8 cellular contexts compared by ENCODE assay signal in the genomic region with DNA sequence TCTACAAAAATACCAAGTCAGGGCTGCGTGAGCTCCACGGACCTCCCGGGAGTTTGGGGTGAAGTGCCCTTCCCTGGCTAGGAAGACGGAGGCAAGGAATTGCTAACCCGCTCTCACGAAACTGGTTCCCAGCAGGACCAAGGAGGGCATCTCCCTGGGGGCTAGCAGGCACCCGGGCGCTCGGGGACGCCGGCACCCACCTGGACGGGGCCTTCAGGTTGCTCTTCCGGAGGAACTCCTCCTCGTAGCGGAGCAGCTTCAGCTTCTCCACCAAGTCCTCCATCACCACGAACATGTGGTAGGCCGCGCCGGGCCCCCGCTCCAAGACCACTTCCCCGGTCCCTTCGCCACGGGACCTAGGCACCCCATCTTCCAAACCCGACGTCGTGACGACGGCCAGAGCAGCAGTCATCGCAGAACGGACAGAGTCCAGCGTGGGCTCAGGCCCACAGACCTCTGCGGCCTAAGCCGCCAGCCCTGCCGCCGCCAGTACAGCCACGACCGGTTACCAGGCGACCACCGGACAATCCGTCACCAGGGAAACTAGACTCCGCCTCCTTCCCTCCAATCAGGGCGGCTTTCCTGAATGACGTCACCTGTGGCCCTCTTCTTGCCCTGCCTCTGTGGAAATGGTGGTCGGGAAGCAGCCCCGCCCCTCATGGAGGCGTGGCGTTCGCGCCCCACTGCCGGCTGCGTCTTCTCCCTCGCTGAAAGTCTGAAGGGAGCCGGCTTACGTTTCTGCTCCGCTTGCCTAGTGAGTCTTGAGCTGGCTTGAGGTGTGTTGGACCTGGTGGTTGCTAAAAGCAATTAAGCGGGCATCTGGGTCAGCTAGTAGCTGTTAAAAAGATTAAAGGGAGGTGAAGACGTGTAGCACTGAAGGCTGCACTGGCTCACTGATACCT. TPM values are rescaled to one million over a fixed set of nuclear protein-coding genes. Genes with fewer than 3 reads are reported as not detected.
A peak's percentile ranks its signal among the peaks of the same experiment; 100 is the strongest.
DNase-seq lines count a peak whose midpoint lies in the region; ATAC-seq and TF ChIP-seq lines count a peak whose summit lies in the region.

A gene with protein sequence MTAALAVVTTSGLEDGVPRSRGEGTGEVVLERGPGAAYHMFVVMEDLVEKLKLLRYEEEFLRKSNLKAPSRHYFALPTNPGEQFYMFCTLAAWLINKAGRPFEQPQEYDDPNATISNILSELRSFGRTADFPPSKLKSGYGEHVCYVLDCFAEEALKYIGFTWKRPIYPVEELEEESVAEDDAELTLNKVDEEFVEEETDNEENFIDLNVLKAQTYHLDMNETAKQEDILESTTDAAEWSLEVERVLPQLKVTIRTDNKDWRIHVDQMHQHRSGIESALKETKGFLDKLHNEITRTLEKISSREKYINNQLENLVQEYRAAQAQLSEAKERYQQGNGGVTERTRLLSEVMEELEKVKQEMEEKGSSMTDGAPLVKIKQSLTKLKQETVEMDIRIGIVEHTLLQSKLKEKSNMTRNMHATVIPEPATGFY (minus strand): TSS at position 514 of the 902 bp plus-strand sequence. CDS start 102 bp downstream, at position 412.

- H3K14ac ChIP-seq in trophoblast cell (ENCODE audit: low read length), result peak within 1 kb of the TSS; percentile 1

- peaks cover 6% of the 10 kb centered on the region for H3K36me3 Mint-ChIP-seq in T-cell

- intact Hi-C loops in cardiac septum (cut with DNase I), result loop anchor here (5.0 to 10.0 kb wide), 2 partner anchors 130 to 267 kb away; a partner anchor contains a TSS
- intact Hi-C loops in transverse colon (cut with DNase I; ENCODE audit: low total_unique reads), result no loop called here

- in situ Hi-C loops in transverse colon (cut with MboI; ENCODE audit: low pct_ligation_motif_present in 1 of 4, low pct_unique_long_range_greater_than_20kb in 1 of 4, low sequenced_read_pairs in 3 of 4), result loop anchor here in 1 of 4 donors (25.0 kb wide), 2 partner anchors 135 to 285 kb away; a partner anchor contains a TSS

- WGBS in adipose tissue, 3 donors, result 0 to 1% (median 0%) methylated on average over 57 of the region's 57 CpGs
- no CpG with 5 or more reads among the region's 57 CpGs for WGBS in trophoblast cell (ENCODE audit: extremely low coverage, insufficient coverage, insufficient read length)
- 0 to 1% methylated on average over 6 to 57 of the region's 57 CpGs for WGBS in transverse colon (ENCODE audit: low coverage in 1 of 2), 2 donors

- no peak within 1 kb of the TSS for H3K23ac ChIP-seq in trophoblast cell (ENCODE audit: low read length)

- H2BK120ac ChIP-seq in trophoblast cell (ENCODE audit: insufficient read depth, low read length, poor library complexity), result peak within 1 kb of the TSS; percentile 0

- H2AK5ac ChIP-seq in trophoblast cell (ENCODE audit: low read length), result no peak within 1 kb of the TSS

- H3K4me1 Mint-ChIP-seq in T-cell, result peaks cover 53 to 68% (median 64%) of the 10 kb centered on the region in 3 donors

- no peaks in the 10 kb centered on the region for H3K79me1 ChIP-seq in trophoblast cell (ENCODE audit: low read length)

- H3K9me3 ChIP-seq in trophoblast cell (ENCODE audit: insufficient read depth, low read depth, low read length) (no peaks in the 10 kb centered on the region), transverse colon (no peaks in the 10 kb centered on the region)

- no peak within 1 kb of the TSS for H4K12ac ChIP-seq in trophoblast cell (ENCODE audit: low read depth, low read length)

- H3K4me3 ChIP-seq in GM12865 (ENCODE audit: low read depth, low read length) (peak within 1 kb of the TSS; percentile 66), trophoblast cell (ENCODE audit: low read depth, low read length) (peak within 1 kb of the TSS; percentile 81), transverse colon (peak within 1 kb of the TSS; percentile 67 to 80 (median 74))

- H2AFZ ChIP-seq in trophoblast cell (ENCODE audit: insufficient read depth, low read length, poor library complexity), result peak within 1 kb of the TSS; percentile 76

- no peak within 1 kb of the TSS for H3K4ac ChIP-seq in trophoblast cell (ENCODE audit: low read depth, low read length)

- H4K8ac ChIP-seq in trophoblast cell (ENCODE audit: low read depth, low read length), result peak within 1 kb of the TSS; percentile 55

- H3K4me1 ChIP-seq in trophoblast cell (ENCODE audit: control insufficient read depth in 1 of 2, insufficient read depth in 2 of 2, low read length in 2 of 2) (no peaks in the 10 kb centered on the region), transverse colon (peaks cover 5 to 46% (median 30%) of the 10 kb centered on the region in 4 donors)

- H2BK5ac ChIP-seq in trophoblast cell (ENCODE audit: low read depth, low read length, poor library complexity), result no peak within 1 kb of the TSS

- TF ChIP-seq CTCF in GM12865 (IDR thresholded peaks at IDR 0.05; ENCODE audit: insufficient read depth, low read depth, low read length, missing control alignments) (no peak), transverse colon (IDR thresholded peaks at IDR 0.05) (no peak)

- peak; percentile 97 for DNase-seq in GM12865 (ENCODE audit: low read depth)
- peak; percentile 99 for DNase-seq in NCI-H1436 (lab: John Stamatoyannopoulos, UW)
- DNase-seq in T-cell, result peak; percentile 90 to 97 (median 94)
- DNase-seq in cardiac septum (ENCODE audit: low spot score), result peak; percentile 97
- DNase-seq in trophoblast cell, result peak; percentile 95 to 98
- peak; percentile 98 for DNase-seq in transverse colon

- no peak within 1 kb of the TSS for H2BK12ac ChIP-seq in trophoblast cell (ENCODE audit: low read length)

- CTCF ChIA-PET in T-cell (lab: Charles Lee), result interaction anchor here in 1 of 2 donors (0.6 to 0.8 kb wide), 4 partner anchors 94 to 130 kb away, joined by 3 read pairs; no protein-coding TSS in a partner anchor

- H3K36me3 ChIP-seq in trophoblast cell (ENCODE audit: control insufficient read depth in 1 of 2, insufficient read depth in 2 of 2, low read length in 2 of 2) (no peaks in the 10 kb centered on the region), transverse colon (peaks cover 0 to 4% (median 0%) of the 10 kb centered on the region in 4 donors)

- H3K4me3 Mint-ChIP-seq in T-cell, result peak within 1 kb of the TSS; percentile 92 to 98 (median 93)

- no peak within 1 kb of the TSS for H3K18ac ChIP-seq in trophoblast cell (ENCODE audit: low read length)

- H3K79me2 ChIP-seq in trophoblast cell (ENCODE audit: control insufficient read depth, insufficient read depth, low read length, poor library complexity), result peaks cover 2% of the 10 kb centered on the region

- H3K9me3 Mint-ChIP-seq in T-cell, result no peaks in the 10 kb centered on the region

- ATAC-seq in HG02798 (IDR thresholded peaks at IDR 0.05; ENCODE audit: poor library complexity, unreplicated experiment) (peak; percentile 97), T-cell (replicated peaks in 1 of 4) (peak; percentile 94 to 96 (median 94))

- peak within 1 kb of the TSS; percentile 79 for H3K4me2 ChIP-seq in trophoblast cell (ENCODE audit: low read length)

- peak; percentile 86 for TF ChIP-seq POLR2A in transverse colon (IDR thresholded peaks at IDR 0.05)

- H3K9ac ChIP-seq in trophoblast cell (ENCODE audit: low read length), result peak within 1 kb of the TSS; percentile 1

- H3K27ac Mint-ChIP-seq in T-cell, result peak within 1 kb of the TSS; percentile 99 to 100

- peak within 1 kb of the TSS; percentile 40 for H4K91ac ChIP-seq in trophoblast cell (ENCODE audit: low read depth, low read length)

- H3K27me3 ChIP-seq in trophoblast cell (ENCODE audit: insufficient read depth, low read length) (no peaks in the 10 kb centered on the region), transverse colon (no peaks in the 10 kb centered on the region)

- POLR2A ChIA-PET in T-cell (lab: Charles Lee), result interaction anchor here (0.6 to 3.9 kb wide), 15 partner anchors 13 to 368 kb away, joined by 3 to 35 read pairs (median 4); a partner anchor contains a TSS

- no peaks in the 10 kb centered on the region for H3K27me3 Mint-ChIP-seq in T-cell

- TF ChIP-seq EP300 in transverse colon (IDR thresholded peaks at IDR 0.05; ENCODE audit: low read depth), result no peak

- H3K27ac ChIP-seq in adipose tissue (ENCODE audit: low read depth, low read length) (peak within 1 kb of the TSS; percentile 34), trophoblast cell (ENCODE audit: low read depth, low read length) (no peak within 1 kb of the TSS), transverse colon (peak within 1 kb of the TSS; percentile 83 to 91 (median 88))

RNA-seq across cellular contexts. Expression of the gene that starts here (rescaled TPM):
- total RNA-seq in T-cell (10 to 100 TPM; 24.8 to 36.7 (median 30.0) TPM), cardiac septum (23.1 TPM), transverse colon (10 to 100 TPM; 38.2 to 78.0 (median 57.4) TPM)
- polyA plus RNA-seq in adipose tissue, result 10 to 100 TPM; 18.1 to 38.6 (median 22.1) TPM
- polyA plus RNA-seq in trophoblast cell (2013), result 12.8 and 15.3 TPM in 2 replicates
